In genomic region chr13:49443327-49443688, GRCh38 we compare ENCODE assay signal across 8 cellular contexts. TPM values are rescaled to one million over a fixed set of nuclear protein-coding genes. Genes with fewer than 3 reads are reported as not detected.
DNase-seq lines count a peak whose midpoint lies in the region; ATAC-seq and TF ChIP-seq lines count a peak whose summit lies in the region.

No MANE protein-coding gene starts in this region.

- TF ChIP-seq CTCF in GM13977 (IDR thresholded peaks at IDR 0.05; ENCODE audit: extremely low read depth, insufficient read depth, missing control alignments) = no peak
- TF ChIP-seq CTCF in RWPE1 (conservative IDR thresholded peaks at IDR 0.05; ENCODE audit: low read depth) = no peak

- CTCF ChIA-PET in RWPE1 (lab: Yijun Ruan, JAX) = interaction anchor here (0.6 kb wide), 2 partner anchors 11 to 50 kb away, joined by 3 read pairs; no protein-coding TSS in a partner anchor

- peak; percentile 10 for DNase-seq in AG08396 (ENCODE audit: low spot score)
- DNase-seq in GM13977 (ENCODE audit: low spot score) = peak; percentile 33
- DNase-seq in RWPE1 (ENCODE audit: low spot score) = no peak
- DNase-seq in RPMI8226 = no peak
- DNase-seq in A172 (ENCODE audit: low spot score) = no peak

- H3K27me3 ChIP-seq in endocrine pancreas (ENCODE audit: control insufficient read depth, insufficient read depth, low read length) = no peaks in the 10 kb centered on the region
- no peaks in the 10 kb centered on the region for H3K27me3 ChIP-seq in mucosa of rectum (ENCODE audit: control insufficient read depth in 2 of 2, insufficient read depth in 2 of 2, low read length in 2 of 2)

- in situ Hi-C loops in GM13977 (cut with MboI; ENCODE audit: low pct_unique_long_range_greater_than_20kb, low sequenced_read_pairs, unreplicated experiment) = no loop called here

- H3K9me3 ChIP-seq in endocrine pancreas (ENCODE audit: control insufficient read depth, low read length) (no peaks in the 10 kb centered on the region), mucosa of rectum (ENCODE audit: control insufficient read depth in 2 of 2, low read length in 2 of 2) (no peaks in the 10 kb centered on the region)

- H3K4me1 ChIP-seq in endocrine pancreas (ENCODE audit: control insufficient read depth, insufficient read depth, low read length) = peaks cover 16% of the 10 kb centered on the region
- H3K4me1 ChIP-seq in mucosa of rectum (ENCODE audit: control insufficient read depth in 2 of 2, insufficient read depth in 2 of 2, low read length in 2 of 2) = peaks cover 11 to 17% of the 10 kb centered on the region in 2 donors

- H3K9ac ChIP-seq in endocrine pancreas (ENCODE audit: control insufficient read depth, insufficient read depth, low read length) (peak overlapping the region; percentile 42), mucosa of rectum (ENCODE audit: low read depth in 1 of 2, low read length in 2 of 2) (peak overlapping the region; percentile 88 to 93)

- H3K4me3 ChIP-seq in endocrine pancreas (ENCODE audit: control insufficient read depth, insufficient read depth, low read length) (peak overlapping the region; percentile 56), mucosa of rectum (ENCODE audit: low read length in 2 of 2) (peak overlapping the region; percentile 86 to 96)

- H3K36me3 ChIP-seq in endocrine pancreas (ENCODE audit: control insufficient read depth, insufficient read depth, low read length) (no peaks in the 10 kb centered on the region), mucosa of rectum (ENCODE audit: control insufficient read depth in 2 of 2, insufficient read depth in 2 of 2, low read length in 2 of 2) (no peaks in the 10 kb centered on the region)

- POLR2A ChIA-PET in RWPE1 (lab: Yijun Ruan, JAX; ENCODE audit: low non-redundant PET) = interaction anchor here (0.6 kb wide), 2 partner anchors 130 to 346 kb away, joined by 3 to 4 read pairs; no protein-coding TSS in a partner anchor

- no peak for ATAC-seq in HG02642 (IDR thresholded peaks at IDR 0.05; ENCODE audit: poor library complexity, unreplicated experiment)

- peak overlapping the region; percentile 98 for H3K27ac ChIP-seq in RWPE1
- H3K27ac ChIP-seq in mucosa of rectum (ENCODE audit: low read depth in 2 of 2, low read length in 2 of 2) = peak overlapping the region; percentile 94 to 96

RNA-seq across cellular contexts. Expression of gene CAB39L, which starts 0.6 kb away (rescaled TPM):
- total RNA-seq in A172 (2014; rRNA removed; shearing (Covaris generic)) = 6.3 and 17.5 TPM in 2 replicates

RNA-seq across cellular contexts. Expression of gene SETDB2, which starts 0.8 kb away (rescaled TPM):
- 5.3 and 8.7 TPM in 2 replicates for total RNA-seq in A172 (2014; rRNA removed; shearing (Covaris generic))

RNA-seq across cellular contexts. Expression of gene PHF11, which starts 52.4 kb away (rescaled TPM):
- 20.9 and 21.8 TPM in 2 replicates for total RNA-seq in A172 (2014; rRNA removed; shearing (Covaris generic))

Comparison
In these comparisons a context has a peak if more than half of its experiments do, and no peak if none do; other contexts are left out.
1. DNase-seq: peak in AG08396 (single experiment) and GM13977 (single experiment); none in RWPE1 (single experiment), RPMI8226 (single experiment) and A172 (single experiment).